Comparison of ENCODE assay signal across 1 cellular context in the genomic region with DNA sequence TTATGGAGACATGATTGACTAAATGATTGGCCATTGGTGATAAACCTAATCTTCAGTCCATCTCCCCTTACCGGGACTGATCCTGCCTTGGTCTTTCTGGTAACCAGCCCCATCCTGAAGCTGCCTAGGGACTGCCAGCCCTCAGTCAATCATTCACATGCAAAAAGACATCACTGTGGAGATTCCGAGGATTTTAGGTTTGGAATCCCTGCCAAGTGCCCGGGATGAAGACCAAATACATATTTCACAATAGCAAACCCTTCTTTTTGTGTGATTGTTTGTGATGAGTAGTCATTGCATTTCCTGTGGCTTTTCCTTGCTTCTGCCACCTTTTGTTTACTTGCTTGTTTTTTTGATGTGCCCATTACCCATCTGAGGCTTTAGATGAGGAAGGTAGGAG.
TF ChIP-seq lines count a peak whose summit lies in the region.

No MANE protein-coding gene starts in this region.

TF ChIP-seq in WTC11, 78 proteins besides CTCF, POLR2A, EP300 and RAD21 (continued from another document):
- TF ChIP-seq AR (CRISPR knock-in tag; IDR thresholded peaks at IDR 0.05), result no peak
